18 cellular contexts compared by ENCODE assay signal in the genomic region with DNA sequence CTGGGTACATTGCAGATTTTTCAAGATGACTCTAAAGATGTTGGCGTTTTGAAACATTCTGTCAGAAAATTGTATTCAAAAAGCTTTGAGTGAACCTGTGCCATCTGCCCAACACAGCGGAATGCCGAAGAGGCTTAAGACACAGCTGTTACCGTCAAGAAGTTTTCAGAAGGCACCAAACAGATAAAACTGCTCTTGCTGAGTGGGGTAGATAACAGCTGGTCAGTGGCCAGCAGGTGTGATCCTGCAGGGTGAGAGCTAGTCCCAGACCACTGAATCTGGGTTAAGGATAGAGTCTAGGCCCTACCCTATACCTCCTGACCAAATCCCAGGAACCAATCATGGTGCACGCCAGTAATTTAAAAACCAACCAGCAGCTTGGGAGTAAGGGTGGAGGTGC.
"Had no signal": no experiment of that assay in that cellular context is flagged by ENCODE, and none has a peak within 500 bp of the region (broad histone marks: within the 10 kb centered on the region; RNA-seq: fewer than 3 reads in every experiment).

No MANE protein-coding gene starts in this region.

- H3K4me1 Mint-ChIP-seq: naive B cell had no signal

- H3K36me3 Mint-ChIP-seq: naive B cell had no signal

- H3K27me3 Mint-ChIP-seq: naive B cell had no signal

- H3K9me3 Mint-ChIP-seq: naive B cell, nephron had no signal

- DNase-seq: colonic mucosa; esophagus squamous epithelium; foreskin fibroblast; glutamatergic neuron; islet precursor cell; midbrain; naive B cell; psoas muscle; retina; right lobe of liver; stimulated activated CD4-positive, alpha-beta T cell treated with anti-CD3 and anti-CD28 coated beads, Interleukin-2, amount 100 ng/mL, for 24 hours; stimulated activated CD4-positive, alpha-beta T cell treated with anti-CD3 and anti-CD28 coated beads, Interleukin-4, amount 100 ng/mL, for 4 hours; stimulated activated naive CD4-positive, alpha-beta T cell; stomach; substantia nigra; transverse colon had no signal

- ATAC-seq: gastroesophageal sphincter, psoas muscle, right lobe of liver had no signal

- H3K27ac Mint-ChIP-seq: naive B cell, nephron had no signal

- H3K4me3 Mint-ChIP-seq: naive B cell, nephron had no signal
